Comparison of ENCODE assay signal across 7 cellular contexts in genomic region chr9:67116764-67117163, GRCh38.
DNase-seq lines count a peak whose midpoint lies in the region; ATAC-seq, FAIRE-seq and TF ChIP-seq lines count a peak whose summit lies in the region.
"Not testable (repeated sequence)": the region's sequence is repeated elsewhere in the genome, so short reads cannot be mapped to it uniquely, and the experiment has no call there.

No MANE protein-coding gene starts in this region.

- not testable (repeated sequence) for FAIRE-seq in kidney (lab: Jason Lieb, UNC)

- H3K27ac ChIP-seq in HCT116 (ENCODE audit: low read depth, low read length); RWPE2 (ENCODE audit: poor library complexity, severe bottlenecking); foreskin keratinocyte; kidney (ENCODE audit: low read depth in 2 of 2, low read length in 2 of 2); right lobe of liver; testis: not testable (repeated sequence)

- DNase-seq in HCT116 (ENCODE audit: low read depth, low spot score); foreskin keratinocyte: not testable (repeated sequence)
- DNase-seq in RWPE2 (ENCODE audit: low spot score): peak; percentile 26
- peak; percentile 13 for DNase-seq in left cardiac atrium
- peak; percentile 25 for DNase-seq in kidney
- DNase-seq in right lobe of liver: peak in 1 of 3 donors; percentile 26
- peak; percentile 12 for DNase-seq in testis

- RAD21 ChIA-PET in HCT116 (lab: Charles Lee; ENCODE audit: low non-redundant PET in 1 of 2, low total read pairs in 2 of 2, uncharacterized antibody in 2 of 2, unreplicated experiment in 2 of 2): not testable (repeated sequence)

- CTCF ChIA-PET in HCT116 (lab: Charles Lee): not testable (repeated sequence)

- H3K4me3 ChIP-seq in HCT116 (replicated peaks in 1 of 2; ENCODE audit: low read depth in 1 of 2, low read length in 2 of 2); RWPE2 (ENCODE audit: severe bottlenecking); kidney (ENCODE audit: low read length in 2 of 2); right lobe of liver; testis: not testable (repeated sequence)

- H3K9me3 ChIP-seq in HCT116 (ENCODE audit: control insufficient read depth in 1 of 2, insufficient read depth in 1 of 2, low read depth in 1 of 2, low read length in 2 of 2); RWPE2 (ENCODE audit: severe bottlenecking); kidney (ENCODE audit: control insufficient read depth in 1 of 2, low read length in 2 of 2); right lobe of liver; testis: not testable (repeated sequence)

- BruUV-seq in HCT116 (replicated peaks; lab: Mats Ljungman, UMichigan): not testable (repeated sequence)

- not testable (repeated sequence) for H3K9ac ChIP-seq in HCT116 (ENCODE audit: low read length); kidney (ENCODE audit: low read length in 2 of 2)

- not testable (repeated sequence) for H3K27me3 ChIP-seq in HCT116 (ENCODE audit: insufficient read depth, low read length); RWPE2 (ENCODE audit: insufficient read depth, poor library complexity, severe bottlenecking); foreskin keratinocyte; right lobe of liver; testis

- WGBS in right lobe of liver (ENCODE audit: insufficient coverage, low coverage, low lambda C conversion rate, missing lambda C conversion rate): no CpG with 5 or more reads among the region's 6 CpGs
- no CpG with 5 or more reads among the region's 6 CpGs for WGBS in testis, 2 donors

- not testable (repeated sequence) for TF ChIP-seq RAD21 in HCT116 (IDR thresholded peaks at IDR 0.05; ENCODE audit: low read depth)

- H3K36me3 ChIP-seq in HCT116 (ENCODE audit: control insufficient read depth in 1 of 2, insufficient read depth in 2 of 2, low read length in 2 of 2); RWPE2 (ENCODE audit: low read depth); kidney (ENCODE audit: control insufficient read depth in 1 of 2, insufficient read depth in 2 of 2, low read length in 2 of 2); right lobe of liver; testis (ENCODE audit: low read depth, missing control alignments): not testable (repeated sequence)

- POLR2A ChIA-PET in HCT116 (lab: Charles Lee): not testable (repeated sequence)

- H3K9me2 ChIP-seq in HCT116 (ENCODE audit: insufficient read depth): not testable (repeated sequence)

- not testable (repeated sequence) for H3K4me2 ChIP-seq in HCT116 (ENCODE audit: low read length)

- not testable (repeated sequence) for TF ChIP-seq POLR2A in HCT116 (IDR thresholded peaks at IDR 0.05; ENCODE audit: borderline replicate concordance, extremely low read depth, insufficient read depth, insufficient read length); right lobe of liver (IDR thresholded peaks at IDR 0.05); testis (IDR thresholded peaks at IDR 0.05)

- ATAC-seq in HCT116 (peak; percentile 72), RWPE2 (ENCODE audit: low read depth) (peak; percentile 96), foreskin keratinocyte (peak; percentile 100), left cardiac atrium (peak in 1 of 2 donors; percentile 76), right lobe of liver (peak in 3 of 4 donors; percentile 35 to 87 (median 66))

- not testable (repeated sequence) for H3K4me1 ChIP-seq in HCT116 (ENCODE audit: control insufficient read depth in 1 of 2, insufficient read depth in 2 of 2, low read length in 2 of 2); RWPE2 (ENCODE audit: insufficient read depth, poor library complexity, severe bottlenecking); foreskin keratinocyte; kidney (ENCODE audit: control insufficient read depth in 1 of 2, insufficient read depth in 1 of 2, low read depth in 1 of 2, low read length in 2 of 2); right lobe of liver; testis

- not testable (repeated sequence) for H3K79me2 ChIP-seq in HCT116 (ENCODE audit: insufficient read depth, low read length)

- H2AFZ ChIP-seq in HCT116 (ENCODE audit: low read depth, low read length, poor library complexity, severe bottlenecking): not testable (repeated sequence)

- intact Hi-C loops in HCT116 (cut with micrococcal nuclease); left cardiac atrium (cut with DNase I); kidney (cut with DNase I); right lobe of liver (cut with DNase I); testis (cut with DNase I; ENCODE audit: low total_unique reads): not testable (repeated sequence)

- TF ChIP-seq CTCF in HCT116 (IDR thresholded peaks at IDR 0.05 in 2 of 3, conservative IDR thresholded peaks at IDR 0.05 in 1 of 3; ENCODE audit: borderline replicate concordance in 1 of 3, insufficient read depth in 1 of 3, low read depth in 2 of 3, low read length in 2 of 3); RWPE2 (IDR thresholded peaks at IDR 0.05; ENCODE audit: poor library complexity, severe bottlenecking); foreskin keratinocyte (conservative IDR thresholded peaks at IDR 0.05); kidney (IDR thresholded peaks at IDR 0.05; ENCODE audit: borderline replicate concordance, extremely low read depth, insufficient read depth); right lobe of liver (IDR thresholded peaks at IDR 0.05); testis (IDR thresholded peaks at IDR 0.05): not testable (repeated sequence)

- H4K20me1 ChIP-seq in HCT116 (ENCODE audit: insufficient read depth): not testable (repeated sequence)
